In genomic region chr3:184186184-184186901, GRCh38 we compare ENCODE assay signal across 8 cellular contexts. TPM values are rescaled to one million over a fixed set of nuclear protein-coding genes. Genes with fewer than 3 reads are reported as not detected.
DNase-seq lines count a peak whose midpoint lies in the region; ATAC-seq and TF ChIP-seq lines count a peak whose summit lies in the region.

Gene ABCF3, plus strand, starts transcription at chr3:184186199. Its CDS starts 9 bp downstream, at chr3:184186208.

- peaks cover 5 to 9% of the 10 kb centered on the region in 2 donors for H3K36me3 Mint-ChIP-seq in activated T-cell treated with anti-CD3 and anti-CD28 coated beads, Interleukin-2, amount 50 U/mL, for 72 hours (ENCODE audit: insufficient read depth in 2 of 2)

- H3K27me3 ChIP-seq in BJ (ENCODE audit: control insufficient read depth, insufficient read depth, low read length) (no peaks in the 10 kb centered on the region), prostate gland (replicated peaks; ENCODE audit: insufficient read depth) (no peaks in the 10 kb centered on the region)

- H3K27me3 Mint-ChIP-seq in activated T-cell treated with anti-CD3 and anti-CD28 coated beads, Interleukin-2, amount 50 U/mL, for 72 hours (ENCODE audit: low read depth), result no peaks in the 10 kb centered on the region

- H3K4me3 Mint-ChIP-seq in activated T-cell treated with anti-CD3 and anti-CD28 coated beads, Interleukin-2, amount 50 U/mL, for 72 hours, result peak within 1 kb of the TSS; percentile 95 to 96

- no peak for DNase-seq in BJ (ENCODE audit: low read depth)
- peak in 1 of 2 donors; percentile 31 for DNase-seq in activated T-cell treated with anti-CD3 and anti-CD28 coated beads, Interleukin-2, amount 50 U/mL, for 72 hours
- no peak for DNase-seq in Right ventricle myocardium superior
- no peak for DNase-seq in prostate gland (ENCODE audit: low spot score)
- DNase-seq in NK-92 (lab: John Stamatoyannopoulos, UW; ENCODE audit: unreplicated experiment), result no peak
- no peak for DNase-seq in stimulated activated CD4-positive, alpha-beta T cell treated with anti-CD3 and anti-CD28 coated beads, Interleukin-12 subunit alpha, Interleukin-12 subunit beta, amount 100 ng/mL, for 4 hours

- peaks cover 12% of the 10 kb centered on the region for H3K4me1 ChIP-seq in prostate gland (replicated peaks)

- H3K9me3 Mint-ChIP-seq in activated T-cell treated with anti-CD3 and anti-CD28 coated beads, Interleukin-2, amount 50 U/mL, for 72 hours, result no peaks in the 10 kb centered on the region

- peaks cover 39% of the 10 kb centered on the region for H3K4me1 Mint-ChIP-seq in activated T-cell treated with anti-CD3 and anti-CD28 coated beads, Interleukin-2, amount 50 U/mL, for 72 hours (ENCODE audit: low read depth)

- H3K4me3 ChIP-seq in BJ (ENCODE audit: low read depth, low read length) (peak within 1 kb of the TSS; percentile 89), prostate gland (peak within 1 kb of the TSS; percentile 85 to 91)

- TF ChIP-seq POLR2A in GM19193 (IDR thresholded peaks at IDR 0.05; ENCODE audit: extremely low read depth, insufficient read depth, insufficient read length) (peak; percentile 69), prostate gland (IDR thresholded peaks at IDR 0.05) (no peak)

- H3K9me3 ChIP-seq in prostate gland, result no peaks in the 10 kb centered on the region

- POLR2A ChIA-PET in BJ (lab: Charles Lee), result interaction anchor here (0.8 to 1.2 kb wide), 3 partner anchors 9 to 12 kb away, joined by 4 to 20 read pairs (median 9); no protein-coding TSS in a partner anchor

- peak within 1 kb of the TSS; percentile 96 for H3K27ac Mint-ChIP-seq in activated T-cell treated with anti-CD3 and anti-CD28 coated beads, Interleukin-2, amount 50 U/mL, for 72 hours

- WGBS in prostate gland, result under 1% methylated on average over 44 of the region's 45 CpGs

- CTCF ChIA-PET in BJ (lab: Yijun Ruan, JAX), result interaction anchor here (0.6 to 1.6 kb wide), 6 partner anchors 10 to 281 kb away, joined by 3 to 8 read pairs (median 4); partner anchors contain the start of gene EEF1AKMT4

- H3K27ac ChIP-seq in prostate gland, result peak within 1 kb of the TSS; percentile 79 to 83

- intact Hi-C loops in Right ventricle myocardium superior (cut with DNase I), result loop anchor here (5.0 kb wide), 1 partner anchor 176 kb away; the partner anchor contains the start of genes CLCN2 and POLR2H
- intact Hi-C loops in prostate gland (cut with DNase I), result no loop called here

- TF ChIP-seq CTCF in BJ (IDR thresholded peaks at IDR 0.05; ENCODE audit: insufficient read depth, low read depth, low read length) (no peak), prostate gland (IDR thresholded peaks at IDR 0.05) (peak in 1 of 4 experiments; percentile 6)

- ATAC-seq in HG03457 (IDR thresholded peaks at IDR 0.05; ENCODE audit: unreplicated experiment) (peak; percentile 15), Right ventricle myocardium superior (ENCODE audit: poor library complexity) (peak; percentile 28)
- peak; percentile 27 to 31 for ATAC-seq in activated T-cell treated with anti-CD3 and anti-CD28 coated beads, Interleukin-2, amount 50 U/mL, for 72 hours (replicated peaks in 1 of 2)

- H3K36me3 ChIP-seq in BJ (ENCODE audit: control insufficient read depth, insufficient read depth, low read length), result peaks cover 49% of the 10 kb centered on the region
- H3K36me3 ChIP-seq in prostate gland, result peaks cover 17 to 28% of the 10 kb centered on the region in 2 donors

RNA-seq across cellular contexts. Expression of gene ABCF3, which starts in this region (rescaled TPM):
- 65.2 and 82.8 TPM in 2 replicates for polyA plus RNA-seq in BJ (2011; rRNA removed)
- 86.4 and 125 TPM in 2 replicates for polyA minus RNA-seq in BJ (2011; rRNA and poly(A)+ RNA removed)
- 10 to 100 TPM; 70.8 to 71.6 TPM for total RNA-seq in activated T-cell treated with anti-CD3 and anti-CD28 coated beads, Interleukin-2, amount 50 U/mL, for 72 hours
- 69.3 TPM for total RNA-seq in Right ventricle myocardium superior
- 100 to 1,000 TPM in 1 of 2 donors, 10 to 100 TPM in 1; 62.9 to 103 TPM for total RNA-seq in prostate gland
